ENCODE assay signal across 1 cellular context in genomic region chr19:58356236-58356970, GRCh38.
TF ChIP-seq lines count a peak whose summit lies in the region.

No MANE protein-coding gene starts in this region.

TF ChIP-seq in IMR-90, 13 proteins besides CTCF, POLR2A, EP300 and RAD21:
- no peak for TF ChIP-seq MAZ (IDR thresholded peaks at IDR 0.05; ENCODE audit: borderline replicate concordance, low read depth, low read length)
- no peak for TF ChIP-seq BHLHE40 (IDR thresholded peaks at IDR 0.05; ENCODE audit: low read depth, low read length)
- TF ChIP-seq FOS (IDR thresholded peaks at IDR 0.05; ENCODE audit: low read depth, low read length) = no peak
- TF ChIP-seq NFE2L2 (IDR thresholded peaks at IDR 0.05; ENCODE audit: low read depth, low read length) = no peak
- TF ChIP-seq RFX5 (IDR thresholded peaks at IDR 0.05; ENCODE audit: low read depth, low read length) = no peak
- no peak for TF ChIP-seq MAFK (IDR thresholded peaks at IDR 0.05; ENCODE audit: low read depth, low read length)
- TF ChIP-seq CEBPB (IDR thresholded peaks at IDR 0.05; ENCODE audit: low read depth, low read length) = no peak
- no peak for TF ChIP-seq USF2 (IDR thresholded peaks at IDR 0.05; ENCODE audit: low read depth, low read length)
